In the genomic region with DNA sequence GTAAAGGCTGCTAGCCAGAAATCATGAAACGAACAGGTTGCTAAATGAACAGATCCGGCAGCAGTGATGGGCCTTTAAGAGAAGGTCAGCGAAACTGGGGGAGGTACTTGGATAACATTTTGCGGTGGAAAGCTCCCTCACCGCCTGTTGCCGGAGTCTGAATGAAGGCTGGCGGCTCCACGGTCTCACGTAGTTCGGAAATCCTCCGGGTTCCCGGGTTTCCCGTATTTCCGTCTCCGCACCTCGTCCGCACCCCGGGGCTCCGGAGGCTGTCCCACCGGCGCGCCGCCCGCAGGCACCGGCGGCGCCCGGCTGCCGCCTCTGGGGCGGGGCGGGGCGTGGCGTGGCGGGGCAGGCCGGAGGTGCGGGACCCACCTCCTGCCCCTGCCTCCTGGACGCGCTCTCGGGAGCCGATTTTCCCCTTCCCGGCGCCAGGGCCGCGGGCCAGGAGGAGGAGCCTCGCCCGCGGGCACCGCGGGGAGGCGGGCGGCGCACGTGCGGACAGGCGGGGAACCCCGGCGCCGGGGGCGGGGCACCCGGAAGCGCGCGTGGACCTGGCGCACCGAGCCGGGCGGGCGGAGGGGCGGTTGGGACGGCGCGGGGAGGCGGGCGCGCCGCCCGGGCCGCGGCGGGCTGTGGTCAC, we compare ENCODE assay signal across 1 cellular context.
TF ChIP-seq lines count a peak whose summit lies in the region.

A gene with protein sequence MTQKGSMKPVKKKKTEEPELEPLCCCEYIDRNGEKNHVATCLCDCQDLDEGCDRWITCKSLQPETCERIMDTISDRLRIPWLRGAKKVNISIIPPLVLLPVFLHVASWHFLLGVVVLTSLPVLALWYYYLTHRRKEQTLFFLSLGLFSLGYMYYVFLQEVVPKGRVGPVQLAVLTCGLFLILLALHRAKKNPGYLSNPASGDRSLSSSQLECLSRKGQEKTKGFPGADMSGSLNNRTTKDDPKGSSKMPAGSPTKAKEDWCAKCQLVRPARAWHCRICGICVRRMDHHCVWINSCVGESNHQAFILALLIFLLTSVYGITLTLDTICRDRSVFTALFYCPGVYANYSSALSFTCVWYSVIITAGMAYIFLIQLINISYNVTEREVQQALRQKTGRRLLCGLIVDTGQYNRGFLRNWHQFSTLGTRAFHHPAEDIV (plus strand): TSS at position 642 of the 643 bp plus-strand sequence. CDS start 790 bp downstream, outside the sequence.

TF ChIP-seq in IMR-90, 13 proteins besides CTCF, POLR2A, EP300 and RAD21:
- TF ChIP-seq, protein P1, sequence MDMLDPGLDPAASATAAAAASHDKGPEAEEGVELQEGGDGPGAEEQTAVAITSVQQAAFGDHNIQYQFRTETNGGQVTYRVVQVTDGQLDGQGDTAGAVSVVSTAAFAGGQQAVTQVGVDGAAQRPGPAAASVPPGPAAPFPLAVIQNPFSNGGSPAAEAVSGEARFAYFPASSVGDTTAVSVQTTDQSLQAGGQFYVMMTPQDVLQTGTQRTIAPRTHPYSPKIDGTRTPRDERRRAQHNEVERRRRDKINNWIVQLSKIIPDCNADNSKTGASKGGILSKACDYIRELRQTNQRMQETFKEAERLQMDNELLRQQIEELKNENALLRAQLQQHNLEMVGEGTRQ (IDR thresholded peaks at IDR 0.05; ENCODE audit: low read depth, low read length) = 0 out of 2 replicates have a peak, but pooled peaks have one; percentile 23
- no peak for TF ChIP-seq RFX5 (IDR thresholded peaks at IDR 0.05; ENCODE audit: low read depth, low read length)
- TF ChIP-seq MAZ (IDR thresholded peaks at IDR 0.05; ENCODE audit: borderline replicate concordance, low read depth, low read length) = peak; percentile 26; the same call in 1 of the 2 replicates
- TF ChIP-seq MXI1 (IDR thresholded peaks at IDR 0.05; ENCODE audit: borderline replicate concordance, low read depth, low read length) = peak; percentile 63; the same call in 1 of the 2 replicates
- TF ChIP-seq MAFK (IDR thresholded peaks at IDR 0.05; ENCODE audit: low read depth, low read length) = no peak
- no peak for TF ChIP-seq CEBPB (IDR thresholded peaks at IDR 0.05; ENCODE audit: low read depth, low read length)
- TF ChIP-seq BHLHE40 (IDR thresholded peaks at IDR 0.05; ENCODE audit: low read depth, low read length) = peak; percentile 90
- TF ChIP-seq NFE2L2 (IDR thresholded peaks at IDR 0.05; ENCODE audit: low read depth, low read length) = no peak
- TF ChIP-seq SMC3 (IDR thresholded peaks at IDR 0.05; ENCODE audit: low read depth, low read length) = no peak
- TF ChIP-seq FOS (IDR thresholded peaks at IDR 0.05; ENCODE audit: low read depth, low read length) = no peak
- TF ChIP-seq RCOR1 (IDR thresholded peaks at IDR 0.05; ENCODE audit: insufficient replicate concordance, low read length) = no peak
